ENCODE assay signal across 21 cellular contexts in genomic region chr15:58267026-58267425, GRCh38.
"Had no signal": no experiment of that assay in that cellular context is flagged by ENCODE, and none has a peak within 500 bp of the region (broad histone marks: within the 10 kb centered on the region; RNA-seq: fewer than 3 reads in every experiment).

No MANE protein-coding gene starts in this region.

- H3K9me3 ChIP-seq: colonic mucosa, neutrophil had no signal

- H3K27ac Mint-ChIP-seq: nephron progenitor cell had no signal

- H3K27ac ChIP-seq: colonic mucosa, gastroesophageal sphincter, left ventricle myocardium inferior, neutrophil, spleen, stomach had no signal

- H3K36me3 ChIP-seq: gastroesophageal sphincter, left ventricle myocardium inferior, neutrophil, spleen, stomach had no signal

- H3K4me3 Mint-ChIP-seq: naive thymus-derived CD4-positive, alpha-beta T cell; nephron progenitor cell had no signal

- H3K4me3 ChIP-seq: colonic mucosa, gastroesophageal sphincter, left ventricle myocardium inferior, lung, spleen, stomach had no signal

- H3K27me3 ChIP-seq: colonic mucosa, gastroesophageal sphincter, spleen, stomach had no signal

- ATAC-seq: esophagus mucosa; gastroesophageal sphincter; left cardiac atrium; naive thymus-derived CD4-positive, alpha-beta T cell; sciatic nerve had no signal

- DNase-seq: colonic mucosa; dermis blood vessel endothelial cell; glutamatergic neuron; islet precursor cell; left cardiac atrium; left ventricle myocardium inferior; naive thymus-derived CD4-positive, alpha-beta T cell; nephron progenitor cell; posterior cingulate gyrus; spleen; stimulated activated CD4-positive, alpha-beta T cell treated with anti-CD3 and anti-CD28 coated beads, Interleukin-15, amount 100 ng/mL, for 24 hours; stimulated activated CD4-positive, alpha-beta T cell treated with anti-CD3 and anti-CD28 coated beads, Interleukin-1b, Interleukin-23, amount 100 ng/mL, for 48 hours; stimulated activated CD4-positive, alpha-beta T cell treated with anti-CD3 and anti-CD28 coated beads, Interleukin-4, amount 100 ng/mL, for 24 hours; stimulated activated naive CD4-positive, alpha-beta T cell; stomach; substantia nigra had no signal

- H3K4me1 ChIP-seq: colonic mucosa, gastroesophageal sphincter had no signal
